Comparison of ENCODE assay signal across 8 cellular contexts in genomic region chr1:107782192-107782845, GRCh38.
DNase-seq lines count a peak whose midpoint lies in the region; ATAC-seq, FAIRE-seq and TF ChIP-seq lines count a peak whose summit lies in the region.

No MANE protein-coding gene starts in this region.

- DNase-seq in CD14-positive monocyte (ENCODE audit: low spot score), result no peak
- DNase-seq in GM12891 (ENCODE audit: insufficient read length, low spot score), result no peak
- peak; percentile 67 for DNase-seq in NCI-H2171 treated with DMSO at 0.1 percent for 48 hours (lab: John Stamatoyannopoulos, UW)
- peak; percentile 48 for DNase-seq in activated CD8-positive, alpha-beta T cell treated with anti-CD3 and anti-CD28 coated beads for 36 hours
- DNase-seq in globus pallidus (ENCODE audit: low spot score), result peak; percentile 45
- DNase-seq in psoas muscle, result no peak

- H3K27me3 Mint-ChIP-seq in CD14-positive monocyte (ENCODE audit: low read depth in 3 of 3), result peaks cover 0 to 1% (median 0%) of the 10 kb centered on the region in 3 donors
- no peaks in the 10 kb centered on the region for H3K27me3 Mint-ChIP-seq in activated CD8-positive, alpha-beta T cell treated with anti-CD3 and anti-CD28 coated beads for 36 hours

- peaks cover 0 to 2% (median 0%) of the 10 kb centered on the region in 7 donors for H3K9me3 Mint-ChIP-seq in CD14-positive monocyte
- no peaks in the 10 kb centered on the region for H3K9me3 Mint-ChIP-seq in activated CD8-positive, alpha-beta T cell treated with anti-CD3 and anti-CD28 coated beads for 36 hours

- H3K27ac Mint-ChIP-seq in CD14-positive monocyte, result no peak overlapping the region
- H3K27ac Mint-ChIP-seq in activated CD8-positive, alpha-beta T cell treated with anti-CD3 and anti-CD28 coated beads for 36 hours, result no peak overlapping the region

- H3K9me3 ChIP-seq in psoas muscle, result no peaks in the 10 kb centered on the region

- peaks cover 9 to 11% of the 10 kb centered on the region in 2 donors for H3K36me3 Mint-ChIP-seq in CD14-positive monocyte
- no peaks in the 10 kb centered on the region for H3K36me3 Mint-ChIP-seq in activated CD8-positive, alpha-beta T cell treated with anti-CD3 and anti-CD28 coated beads for 36 hours (ENCODE audit: low read depth)

- CTCF ChIA-PET in activated CD8-positive, alpha-beta T cell treated with anti-CD3 and anti-CD28 coated beads for 36 hours (lab: Charles Lee), result interaction anchor here (0.8 to 17.5 kb wide), 52 partner anchors 10 to 862 kb away, joined by 3 to 350 read pairs (median 4); partner anchors contain the start of gene VAV3

- FAIRE-seq in GM12891 (lab: Jason Lieb, UNC), result peak; percentile 59

- no peak for TF ChIP-seq POLR2A in GM12891 (IDR thresholded peaks at IDR 0.05; ENCODE audit: low read depth, low read length)

- no peak overlapping the region for H3K27ac ChIP-seq in psoas muscle

- H3K4me3 Mint-ChIP-seq in CD14-positive monocyte, result no peak overlapping the region
- H3K4me3 Mint-ChIP-seq in activated CD8-positive, alpha-beta T cell treated with anti-CD3 and anti-CD28 coated beads for 36 hours, result no peak overlapping the region

- no peak overlapping the region for H3K4me3 ChIP-seq in psoas muscle

- ATAC-seq in activated CD8-positive, alpha-beta T cell treated with anti-CD3 and anti-CD28 coated beads for 36 hours, result no peak
- ATAC-seq in psoas muscle (peak in 1 of 4 donors; percentile 68), HG02981 (IDR thresholded peaks at IDR 0.05; ENCODE audit: unreplicated experiment) (no peak), GM19467 (IDR thresholded peaks at IDR 0.05; ENCODE audit: unreplicated experiment) (no peak)

- no peaks in the 10 kb centered on the region for H3K4me1 ChIP-seq in psoas muscle

- no peaks in the 10 kb centered on the region for H3K36me3 ChIP-seq in psoas muscle (ENCODE audit: insufficient read depth in 1 of 2, low read depth in 1 of 2)

- 15 to 27% (median 20%) methylated on average over 6 of the region's 6 CpGs for WGBS in psoas muscle, 3 donors

- no peaks in the 10 kb centered on the region for H3K27me3 ChIP-seq in psoas muscle (ENCODE audit: insufficient read depth in 3 of 3, low read length in 2 of 3)

- POLR2A ChIA-PET in activated CD8-positive, alpha-beta T cell treated with anti-CD3 and anti-CD28 coated beads for 36 hours (lab: Charles Lee), result interaction anchor here (1.3 to 1.6 kb wide), 2 partner anchors 341 to 343 kb away, joined by 4 to 5 read pairs; no protein-coding TSS in a partner anchor

- intact Hi-C loops in CD14-positive monocyte (cut with micrococcal nuclease) (loop anchor here (2.0 to 10.0 kb wide), 3 partner anchors 182 to 342 kb away; partner anchors contain the start of gene VAV3 (in 1 of the 2)), psoas muscle (cut with DNase I) (loop anchor here (1.0 to 2.0 kb wide), 2 partner anchors 342 to 343 kb away; no protein-coding TSS in a partner anchor)
- intact Hi-C loops in activated CD8-positive, alpha-beta T cell treated with anti-CD3 and anti-CD28 coated beads for 36 hours (cut with micrococcal nuclease), result loop anchor here (1.0 to 10.0 kb wide), 3 partner anchors 112 to 343 kb away; no protein-coding TSS in a partner anchor

- H3K4me1 Mint-ChIP-seq in CD14-positive monocyte, result peaks cover 27% of the 10 kb centered on the region
- peaks cover 29% of the 10 kb centered on the region for H3K4me1 Mint-ChIP-seq in activated CD8-positive, alpha-beta T cell treated with anti-CD3 and anti-CD28 coated beads for 36 hours (ENCODE audit: low read depth)

- TF ChIP-seq CTCF in CD14-positive monocyte (IDR thresholded peaks at IDR 0.05), result peak; percentile 85
- peak; percentile 82 for TF ChIP-seq CTCF in activated CD8-positive, alpha-beta T cell treated with anti-CD3 and anti-CD28 coated beads for 36 hours (IDR thresholded peaks at IDR 0.05)
- TF ChIP-seq CTCF in psoas muscle (IDR thresholded peaks at IDR 0.05), result peak; percentile 77

TF ChIP-seq in GM12891, 5 proteins besides CTCF, POLR2A, EP300 and RAD21:
- TF ChIP-seq SPI1 (IDR thresholded peaks at IDR 0.05; ENCODE audit: low read depth, low read length) (no peak), PAX5 (IDR thresholded peaks at IDR 0.05; ENCODE audit: insufficient read depth, low read length, severe bottlenecking) (no peak), POU2F2 (IDR thresholded peaks at IDR 0.05; ENCODE audit: low read depth, low read length) (no peak), POLR2AphosphoS5 (IDR thresholded peaks at IDR 0.05; ENCODE audit: low read depth, low read length) (no peak), TAF1 (IDR thresholded peaks at IDR 0.05; ENCODE audit: low read depth, low read length) (no peak)

Comparison
In these comparisons a context has a peak if more than half of its experiments do, and no peak if none do; other contexts are left out.
1. DNase-seq: peak in NCI-H2171 treated with DMSO at 0.1 percent for 48 hours (single experiment), activated CD8-positive, alpha-beta T cell treated with anti-CD3 and anti-CD28 coated beads for 36 hours (single experiment) and globus pallidus (single experiment); none in CD14-positive monocyte (single experiment), GM12891 (single experiment) and psoas muscle (0 of 2).
2. Peak in every context shown above with its lines, with median percentiles within 50 percentile points of each other: CTCF ChIP-seq.